7 cellular contexts compared by ENCODE assay signal in the genomic region with DNA sequence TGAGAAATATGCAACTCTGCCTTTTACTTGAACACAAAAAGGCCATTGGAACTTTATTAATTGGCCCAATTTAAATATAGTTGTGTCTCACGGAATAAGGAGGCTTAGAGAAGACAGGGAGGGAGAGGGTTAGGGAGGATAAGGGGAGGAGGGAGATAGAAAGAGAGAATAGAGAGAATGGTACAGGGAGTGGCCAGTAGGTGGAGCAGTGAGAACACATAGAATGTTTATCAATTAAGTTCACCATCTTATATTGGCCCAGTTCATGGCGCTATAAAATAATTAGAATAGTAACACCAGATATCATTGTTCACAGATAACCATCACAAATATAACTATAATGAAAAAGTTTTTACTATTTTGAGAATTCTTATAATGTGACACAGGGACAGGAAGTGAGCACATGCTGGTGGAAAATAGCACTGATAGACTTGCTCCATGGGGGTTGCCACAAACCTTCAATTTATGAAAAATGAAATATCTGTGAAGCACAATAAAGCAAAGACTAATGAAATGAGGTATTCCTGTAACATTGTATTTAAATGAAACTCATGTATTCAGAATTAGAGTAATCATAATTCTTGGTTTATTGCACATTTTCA.
DNase-seq lines count a peak whose midpoint lies in the region; ATAC-seq and TF ChIP-seq lines count a peak whose summit lies in the region.

No MANE protein-coding gene starts in this region.

- TF ChIP-seq CTCF in GM06990 (IDR thresholded peaks at IDR 0.05; ENCODE audit: insufficient read depth, low read length, poor library complexity, severe bottlenecking) (peak; percentile 74), brain (conservative IDR thresholded peaks at IDR 0.05) (peak; percentile 76 to 78)

- no peak overlapping the region for H3K4me3 ChIP-seq in GM06990 (replicated peaks; ENCODE audit: low read depth, low read length)

- H3K9me3 Mint-ChIP-seq in brain: no peaks in the 10 kb centered on the region

- peak; percentile 94 for ATAC-seq in GM19397 (IDR thresholded peaks at IDR 0.05; ENCODE audit: unreplicated experiment)
- ATAC-seq in HG03159 (IDR thresholded peaks at IDR 0.05; ENCODE audit: unreplicated experiment): peak; percentile 98

- H3K27me3 ChIP-seq in GM06990 (replicated peaks; ENCODE audit: control insufficient read depth, insufficient read depth, low read length): no peaks in the 10 kb centered on the region

- no peaks in the 10 kb centered on the region for H3K36me3 Mint-ChIP-seq in brain

- no peak overlapping the region for H3K4me3 Mint-ChIP-seq in brain

- H3K36me3 ChIP-seq in GM06990 (ENCODE audit: control insufficient read depth, insufficient read depth, low read length): no peaks in the 10 kb centered on the region

- no peaks in the 10 kb centered on the region for H3K27me3 Mint-ChIP-seq in brain

- H3K27ac Mint-ChIP-seq in brain: no peak overlapping the region

- H3K4me1 Mint-ChIP-seq in brain: no peaks in the 10 kb centered on the region

- no peak for DNase-seq in GM06990 (ENCODE audit: extremely low read depth, insufficient read length)
- peak; percentile 68 to 75 for DNase-seq in NCI-H446 (lab: John Stamatoyannopoulos, UW)
- peak; percentile 3 for DNase-seq in myocyte (ENCODE audit: low read depth)
- no peak for DNase-seq in GOT3 (lab: John Stamatoyannopoulos, UW)

Comparison
In these comparisons a context has a peak if more than half of its experiments do, and no peak if none do; other contexts are left out.
1. DNase-seq: peak in NCI-H446 (2 of 2) and myocyte (single experiment); none in GM06990 (single experiment) and GOT3 (single experiment).